8 cellular contexts compared by ENCODE assay signal in genomic region chr19:43755256-43755801, GRCh38. TPM values are rescaled to one million over a fixed set of nuclear protein-coding genes. Genes with fewer than 3 reads are reported as not detected.
DNase-seq lines count a peak whose midpoint lies in the region; ATAC-seq and TF ChIP-seq lines count a peak whose summit lies in the region.

No MANE protein-coding gene starts in this region.

- intact Hi-C loops in gastrocnemius medialis (cut with DNase I; ENCODE audit: low total_unique reads): loop anchor here (1.0 to 10.0 kb wide), 2 partner anchors 159 to 221 kb away; partner anchors contain the start of genes IRGQ, ZNF575 and ZNF576

- H3K4me3 ChIP-seq in gastrocnemius medialis: peak overlapping the region; percentile 75 to 82 (median 80)

- H3K9me3 ChIP-seq in gastrocnemius medialis: no peaks in the 10 kb centered on the region

- H3K36me3 ChIP-seq in gastrocnemius medialis: peaks cover 0 to 4% of the 10 kb centered on the region in 2 donors

- no peaks in the 10 kb centered on the region for H3K27me3 ChIP-seq in gastrocnemius medialis

- DNase-seq in Ammon's horn (ENCODE audit: low spot score) (peak; percentile 86), NCI-H187 (lab: John Stamatoyannopoulos, UW) (peak; percentile 69 to 81), T-helper 9 cell (peak; percentile 66), astrocyte of the hippocampus (ENCODE audit: low read depth, low spot score) (peak; percentile 82), hippocampal formation (lab: John Stamatoyannopoulos, UW) (peak; percentile 63 to 71), gastrocnemius medialis (peak; percentile 68 to 74)

- H3K4me1 ChIP-seq in gastrocnemius medialis: peaks cover 5 to 19% of the 10 kb centered on the region in 2 donors

- ATAC-seq in GM21528 (IDR thresholded peaks at IDR 0.05; ENCODE audit: low FRiP score, unreplicated experiment) (peak; percentile 22), gastrocnemius medialis (peak; percentile 60 to 77), GM19395 (IDR thresholded peaks at IDR 0.05; ENCODE audit: unreplicated experiment) (no peak)

- TF ChIP-seq CTCF in gastrocnemius medialis (IDR thresholded peaks at IDR 0.05 in 4 of 5, conservative IDR thresholded peaks at IDR 0.05 in 1 of 5): no peak

- no peak for TF ChIP-seq POLR2A in gastrocnemius medialis (IDR thresholded peaks at IDR 0.05)

- H3K27ac ChIP-seq in gastrocnemius medialis: peak overlapping the region; percentile 98 to 99 (median 98)

- in situ Hi-C loops in gastrocnemius medialis (cut with MboI; ENCODE audit: low sequenced_read_pairs in 4 of 4): no loop called here

RNA-seq across cellular contexts. Expression of gene SMG9, which starts 0.6 kb away (rescaled TPM):
- total RNA-seq in gastrocnemius medialis: 1 to 10 TPM; 4.5 to 9.1 (median 7.1) TPM

RNA-seq across cellular contexts. Expression of gene KCNN4, which starts 25.4 kb away (rescaled TPM):
- total RNA-seq in gastrocnemius medialis: 1 to 10 TPM in 3 of 4 donors, not detected in 1; 1.1 to 4.1 (median 1.7) TPM

RNA-seq across cellular contexts. Expression of gene IRGC, which starts 39.5 kb away (rescaled TPM):
- total RNA-seq in gastrocnemius medialis: not detected

RNA-seq across cellular contexts. Expression of gene LYPD5, which starts 46.9 kb away (rescaled TPM):
- total RNA-seq in gastrocnemius medialis: 1 to 10 TPM in 1 of 4 donors, under 1 TPM in 1, not detected in 2; 0.35 to 1.4 TPM
